4 cellular contexts compared by ENCODE assay signal in genomic region chr3:196184169-196184432, GRCh38. TPM values are rescaled to one million over a fixed set of nuclear protein-coding genes. Genes with fewer than 3 reads are reported as not detected.
"Had no signal": no experiment of that assay in that cellular context is flagged by ENCODE, and none has a peak within 500 bp of the region (broad histone marks: within the 10 kb centered on the region; RNA-seq: fewer than 3 reads in every experiment).

No MANE protein-coding gene starts in this region.

RNA-seq across cellular contexts. Expression of gene ZDHHC19, which starts 27.1 kb away (rescaled TPM):
- total RNA-seq: activated T-cell treated with anti-CD3 and anti-CD28 coated beads, Interleukin-2, amount 50 U/mL, for 72 hours; M059J; PC-3 had no signal

RNA-seq across cellular contexts. Expression of gene SLC51A, which starts 32.2 kb away (rescaled TPM):
- total RNA-seq: activated T-cell treated with anti-CD3 and anti-CD28 coated beads, Interleukin-2, amount 50 U/mL, for 72 hours; M059J; SK-MEL-5 had no signal
